11 cellular contexts compared by ENCODE assay signal in genomic region chr10:118332247-118332646, GRCh38. TPM values are rescaled to one million over a fixed set of nuclear protein-coding genes. Genes with fewer than 3 reads are reported as not detected.
DNase-seq lines count a peak whose midpoint lies in the region; ATAC-seq and TF ChIP-seq lines count a peak whose summit lies in the region.
"Had no signal": no experiment of that assay in that cellular context is flagged by ENCODE, and none has a peak within 500 bp of the region (broad histone marks: within the 10 kb centered on the region; RNA-seq: fewer than 3 reads in every experiment).

No MANE protein-coding gene starts in this region.

- TF ChIP-seq CTCF in VCaP (conservative IDR thresholded peaks at IDR 0.05) = no peak

- in situ Hi-C loops in G401 (cut with HindIII; ENCODE audit: low sequenced_read_pairs) = no loop called here

- H3K27ac ChIP-seq in VCaP = peak overlapping the region; percentile 73
- H3K27ac ChIP-seq: neutrophil had no signal

- no peak for DNase-seq in NCI-H226
- DNase-seq in COLO668 (lab: John Stamatoyannopoulos, UW; ENCODE audit: unreplicated experiment) = no peak
- DNase-seq in HT-29 (ENCODE audit: low spot score) = no peak
- no peak for DNase-seq in G401 (ENCODE audit: low spot score)
- DNase-seq: GDM1, hippocampal formation had no signal

- ATAC-seq in GM18498 (IDR thresholded peaks at IDR 0.05; ENCODE audit: unreplicated experiment) (peak; percentile 96), GM19468 (IDR thresholded peaks at IDR 0.05; ENCODE audit: extremely low read depth, unreplicated experiment) (peak; percentile 91), HG03108 (IDR thresholded peaks at IDR 0.05; ENCODE audit: unreplicated experiment) (peak; percentile 66)

RNA-seq across cellular contexts. Expression of gene FAM204A, which starts 9.9 kb away (rescaled TPM):
- total RNA-seq in HT-29 (2014; rRNA removed; shearing (Covaris generic)) = 21.7 and 32.2 TPM in 2 replicates
- total RNA-seq in G401 (2014; rRNA removed; shearing (Covaris generic)) = 74.5 and 117 TPM in 2 replicates
